16 cellular contexts compared by ENCODE assay signal in the genomic region with DNA sequence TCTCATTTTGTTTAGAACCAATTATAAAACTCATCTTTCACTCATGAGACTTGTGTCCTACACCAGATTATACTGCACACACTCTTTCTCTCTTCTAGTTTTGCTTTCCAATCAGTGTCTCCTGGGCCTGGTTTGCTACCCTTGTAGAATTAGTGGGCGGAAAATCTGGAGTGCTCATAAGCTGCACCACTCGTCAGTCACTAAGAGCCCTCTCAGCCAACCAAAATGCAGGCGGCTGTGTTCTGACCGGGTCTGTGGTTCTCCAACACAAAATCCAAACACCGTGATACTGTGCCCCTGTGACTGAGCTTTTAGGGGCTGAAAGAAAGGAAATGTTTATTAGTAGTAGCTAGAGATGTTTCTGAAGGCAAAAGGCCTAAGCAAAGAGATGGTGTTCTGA.
"Had no signal": no experiment of that assay in that cellular context is flagged by ENCODE, and none has a peak within 500 bp of the region (broad histone marks: within the 10 kb centered on the region; RNA-seq: fewer than 3 reads in every experiment).

No MANE protein-coding gene starts in this region.

- H3K4me3 Mint-ChIP-seq: activated CD4-positive, alpha-beta T cell treated with anti-CD3 and anti-CD28 coated beads for 36 hours; activated CD8-positive, alpha-beta T cell treated with anti-CD3 and anti-CD28 coated beads for 36 hours; activated naive CD8-positive, alpha-beta T cell treated with anti-CD3 and anti-CD28 coated beads, Interleukin-2, amount 50 U/mL, for 24 hours; activated T-helper 1 cell treated with anti-CD3 and anti-CD28 coated beads, Interleukin-12 subunit alpha, Interleukin-12 subunit beta, Interleukin-2, Interleukin-4 antibody, amounts not matched to agents 30 ng/mL and 10 ng/mL and 1 ng/mL, durations not matched to agents 14 hours and 24 hours and 36 hours; nephron progenitor cell; stimulated activated naive B cell treated with anti-CD40 and anti-IgM and Interleukin-4, amounts not matched to agents 10 μg/mL and 1 μg/mL and 100 μg/mL, for 72 hours had no signal

- DNase-seq: activated CD4-positive, alpha-beta T cell treated with anti-CD3 and anti-CD28 coated beads for 36 hours; activated CD8-positive, alpha-beta T cell treated with anti-CD3 and anti-CD28 coated beads for 36 hours; activated naive CD4-positive, alpha-beta T cell treated with Interleukin-2 at 50 U/mL for 16 hours; activated naive CD8-positive, alpha-beta T cell treated with anti-CD3 and anti-CD28 coated beads, Interleukin-2, amount 50 U/mL, for 24 hours; foreskin keratinocyte; heart left ventricle; kidney; left ventricle myocardium superior; mesendoderm; nephron progenitor cell; spleen; stimulated activated CD4-positive, alpha-beta T cell treated with anti-CD3 and anti-CD28 coated beads, Interleukin-1b, Interleukin-23, amount 100 ng/mL, for 48 hours; stimulated activated naive B cell treated with anti-CD40 and anti-IgM and Interleukin-4, amounts not matched to agents 10 μg/mL and 1 μg/mL and 100 μg/mL, for 72 hours; T1000; transverse colon had no signal

- H3K36me3 Mint-ChIP-seq: stimulated activated naive B cell treated with anti-CD40 and anti-IgM and Interleukin-4, amounts not matched to agents 10 μg/mL and 1 μg/mL and 100 μg/mL, for 72 hours had no signal

- H3K4me1 Mint-ChIP-seq: activated CD4-positive, alpha-beta T cell treated with anti-CD3 and anti-CD28 coated beads for 36 hours; activated naive CD8-positive, alpha-beta T cell treated with anti-CD3 and anti-CD28 coated beads, Interleukin-2, amount 50 U/mL, for 24 hours; nephron progenitor cell; stimulated activated naive B cell treated with anti-CD40 and anti-IgM and Interleukin-4, amounts not matched to agents 10 μg/mL and 1 μg/mL and 100 μg/mL, for 72 hours had no signal

- H3K9me3 Mint-ChIP-seq: activated CD8-positive, alpha-beta T cell treated with anti-CD3 and anti-CD28 coated beads for 36 hours; activated naive CD8-positive, alpha-beta T cell treated with anti-CD3 and anti-CD28 coated beads, Interleukin-2, amount 50 U/mL, for 24 hours; activated T-helper 1 cell treated with anti-CD3 and anti-CD28 coated beads, Interleukin-12 subunit alpha, Interleukin-12 subunit beta, Interleukin-2, Interleukin-4 antibody, amounts not matched to agents 30 ng/mL and 10 ng/mL and 1 ng/mL, durations not matched to agents 14 hours and 24 hours and 36 hours; nephron progenitor cell; stimulated activated naive B cell treated with anti-CD40 and anti-IgM and Interleukin-4, amounts not matched to agents 10 μg/mL and 1 μg/mL and 100 μg/mL, for 72 hours had no signal

- H3K27ac Mint-ChIP-seq: activated CD4-positive, alpha-beta T cell treated with anti-CD3 and anti-CD28 coated beads for 36 hours; activated CD8-positive, alpha-beta T cell treated with anti-CD3 and anti-CD28 coated beads for 36 hours; activated naive CD8-positive, alpha-beta T cell treated with anti-CD3 and anti-CD28 coated beads, Interleukin-2, amount 50 U/mL, for 24 hours; activated T-helper 1 cell treated with anti-CD3 and anti-CD28 coated beads, Interleukin-12 subunit alpha, Interleukin-12 subunit beta, Interleukin-2, Interleukin-4 antibody, amounts not matched to agents 30 ng/mL and 10 ng/mL and 1 ng/mL, durations not matched to agents 14 hours and 24 hours and 36 hours; nephron progenitor cell; stimulated activated naive B cell treated with anti-CD40 and anti-IgM and Interleukin-4, amounts not matched to agents 10 μg/mL and 1 μg/mL and 100 μg/mL, for 72 hours had no signal

- H3K27me3 Mint-ChIP-seq: activated CD8-positive, alpha-beta T cell treated with anti-CD3 and anti-CD28 coated beads for 36 hours had no signal
